In the genomic region with DNA sequence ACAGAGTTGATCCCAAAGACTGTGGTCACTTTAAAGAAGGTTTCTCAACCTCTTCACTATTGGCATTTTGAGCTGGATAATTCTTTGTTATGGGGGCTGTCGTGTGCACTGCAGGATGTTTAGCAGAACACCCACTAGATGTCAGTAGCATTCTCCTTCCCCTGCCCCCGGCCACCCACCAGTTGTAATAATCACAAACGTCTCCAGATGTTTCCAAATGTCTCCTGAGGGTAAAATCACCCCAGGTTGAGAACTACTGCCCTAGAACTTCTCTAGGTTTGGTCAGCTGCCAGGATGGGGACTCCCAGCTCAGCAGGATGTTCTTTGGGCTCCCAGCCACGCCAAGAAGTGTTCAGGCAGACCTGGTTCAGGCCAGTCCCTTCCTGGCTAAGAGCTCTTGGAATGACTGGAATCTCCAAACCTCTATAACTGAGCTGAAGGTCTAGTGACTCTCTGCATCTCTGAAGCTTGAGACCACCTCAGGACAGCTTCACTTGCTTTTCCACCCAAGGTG, we compare ENCODE assay signal across 10 cellular contexts. TPM values are rescaled to one million over a fixed set of nuclear protein-coding genes. Genes with fewer than 3 reads are reported as not detected.
DNase-seq lines count a peak whose midpoint lies in the region; ATAC-seq and TF ChIP-seq lines count a peak whose summit lies in the region.
"Had no signal": no experiment of that assay in that cellular context is flagged by ENCODE, and none has a peak within 500 bp of the region (broad histone marks: within the 10 kb centered on the region; RNA-seq: fewer than 3 reads in every experiment).

No MANE protein-coding gene starts in this region.

- H3K9me3 Mint-ChIP-seq in activated CD4-positive, alpha-beta T cell treated with anti-CD3 and anti-CD28 coated beads, Interleukin-2, amount 10 ng/mL, durations not matched to agents 7 days and 5 days = no peaks in the 10 kb centered on the region

- H3K4me1 Mint-ChIP-seq in activated CD4-positive, alpha-beta T cell treated with anti-CD3 and anti-CD28 coated beads, Interleukin-2, amount 10 ng/mL, durations not matched to agents 7 days and 5 days = no peaks in the 10 kb centered on the region

- POLR2A ChIA-PET in activated CD4-positive, alpha-beta T cell treated with anti-CD3 and anti-CD28 coated beads, Interleukin-2, amount 10 ng/mL, durations not matched to agents 7 days and 5 days (lab: Charles Lee) = no interaction called here

- intact Hi-C loops in posterior vena cava (cut with DNase I) = loop anchor here in 1 of 2 donors (10.0 kb wide), 1 partner anchor 440 kb away; no protein-coding TSS in a partner anchor

- H3K4me3 ChIP-seq in retinal pigment epithelial cell (ENCODE audit: low read length) = no peak overlapping the region
- H3K4me3 ChIP-seq: SJSA1 had no signal

- TF ChIP-seq CTCF in retinal pigment epithelial cell (conservative IDR thresholded peaks at IDR 0.05; ENCODE audit: low read depth, low read length) = peak; percentile 61

- H3K27ac Mint-ChIP-seq in activated CD4-positive, alpha-beta T cell treated with anti-CD3 and anti-CD28 coated beads, Interleukin-2, amount 10 ng/mL, durations not matched to agents 7 days and 5 days = no peak overlapping the region

- CTCF ChIA-PET in activated CD4-positive, alpha-beta T cell treated with anti-CD3 and anti-CD28 coated beads, Interleukin-2, amount 10 ng/mL, durations not matched to agents 7 days and 5 days (lab: Charles Lee) = interaction anchor here (0.7 to 7.0 kb wide), 20 partner anchors 9 to 125 kb away, joined by 3 to 61 read pairs (median 5); a partner anchor contains a TSS

- no peaks in the 10 kb centered on the region for H3K27me3 Mint-ChIP-seq in activated CD4-positive, alpha-beta T cell treated with anti-CD3 and anti-CD28 coated beads, Interleukin-2, amount 10 ng/mL, durations not matched to agents 7 days and 5 days

- peaks cover 3% of the 10 kb centered on the region for H3K36me3 Mint-ChIP-seq in activated CD4-positive, alpha-beta T cell treated with anti-CD3 and anti-CD28 coated beads, Interleukin-2, amount 10 ng/mL, durations not matched to agents 7 days and 5 days (ENCODE audit: low read depth)

- ATAC-seq in HG02885 (IDR thresholded peaks at IDR 0.05; ENCODE audit: poor library complexity, unreplicated experiment) = no peak

- DNase-seq in EL (peak; percentile 79), M059J (ENCODE audit: low read depth) (peak; percentile 70), germinal center (ENCODE audit: low spot score) (peak; percentile 38), retinal pigment epithelial cell (ENCODE audit: low read depth) (no peak), UCSD-AML1 (lab: John Stamatoyannopoulos, UW; ENCODE audit: unreplicated experiment) (no peak), posterior vena cava (ENCODE audit: low spot score) (no peak)
- DNase-seq in activated CD4-positive, alpha-beta T cell treated with anti-CD3 and anti-CD28 coated beads, Interleukin-2, amount 10 ng/mL, durations not matched to agents 7 days and 5 days = peak; percentile 45

- H3K4me3 Mint-ChIP-seq in activated CD4-positive, alpha-beta T cell treated with anti-CD3 and anti-CD28 coated beads, Interleukin-2, amount 10 ng/mL, durations not matched to agents 7 days and 5 days = no peak overlapping the region

RNA-seq across cellular contexts. Expression of a gene that starts 12.5 kb away (rescaled TPM):
- total RNA-seq in M059J (2014; rRNA removed; shearing (Covaris generic)) = 23.9 and 55.5 TPM in 2 replicates
- total RNA-seq in activated CD4-positive, alpha-beta T cell treated with anti-CD3 and anti-CD28 coated beads, Interleukin-2, amount 10 ng/mL, durations not matched to agents 7 days and 5 days = 1 to 10 TPM; 1.3 to 1.4 TPM
- total RNA-seq in posterior vena cava = 1 to 10 TPM; 5.1 to 6.4 TPM

RNA-seq across cellular contexts. Expression of a gene that starts 15.1 kb away (rescaled TPM):
- total RNA-seq in M059J (2014; rRNA removed; shearing (Covaris generic)) = 8.6 and 9.7 TPM in 2 replicates
- 10 to 100 TPM in 1 of 2 experiments, 1 to 10 TPM in 1; 9.4 to 11.1 TPM for total RNA-seq in activated CD4-positive, alpha-beta T cell treated with anti-CD3 and anti-CD28 coated beads, Interleukin-2, amount 10 ng/mL, durations not matched to agents 7 days and 5 days
- 1 to 10 TPM; 3.8 to 5.7 TPM for total RNA-seq in posterior vena cava

RNA-seq across cellular contexts. Expression of a gene that starts 37.9 kb away (rescaled TPM):
- 30.7 and 51.4 TPM in 2 replicates for total RNA-seq in M059J (2014; rRNA removed; shearing (Covaris generic))
- 10 to 100 TPM; 67.4 to 68.6 TPM for total RNA-seq in activated CD4-positive, alpha-beta T cell treated with anti-CD3 and anti-CD28 coated beads, Interleukin-2, amount 10 ng/mL, durations not matched to agents 7 days and 5 days
- total RNA-seq in posterior vena cava = 10 to 100 TPM; 18.0 to 29.2 TPM

RNA-seq across cellular contexts. Expression of a gene that starts 39.9 kb away (rescaled TPM):
- 267 and 297 TPM in 2 replicates for total RNA-seq in M059J (2014; rRNA removed; shearing (Covaris generic))
- 10 to 100 TPM; 60.4 to 60.7 TPM for total RNA-seq in activated CD4-positive, alpha-beta T cell treated with anti-CD3 and anti-CD28 coated beads, Interleukin-2, amount 10 ng/mL, durations not matched to agents 7 days and 5 days
- total RNA-seq in posterior vena cava = 10 to 100 TPM; 71.5 to 78.8 TPM

RNA-seq across cellular contexts. Expression of a gene that starts 47.2 kb away (rescaled TPM):
- not detected in 2 replicates for total RNA-seq in M059J (2014; rRNA removed; shearing (Covaris generic))
- under 1 TPM in 1 of 2 experiments, not detected in 1; 0.21 TPM for total RNA-seq in activated CD4-positive, alpha-beta T cell treated with anti-CD3 and anti-CD28 coated beads, Interleukin-2, amount 10 ng/mL, durations not matched to agents 7 days and 5 days
- total RNA-seq in posterior vena cava = not detected
- total RNA-seq: mononuclear cell, SJSA1 had no signal

Comparison
In these comparisons a context has a peak if more than half of its experiments do, and no peak if none do; other contexts are left out.
1. DNase-seq: peak in EL (single experiment), M059J (single experiment), activated CD4-positive, alpha-beta T cell treated with anti-CD3 and anti-CD28 coated beads, Interleukin-2, amount 10 ng/mL, durations not matched to agents 7 days and 5 days (single experiment) and germinal center (single experiment); none in retinal pigment epithelial cell (single experiment), UCSD-AML1 (single experiment) and posterior vena cava (single experiment).